Comparison of ENCODE assay signal across 1 cellular context in genomic region chr9:37198034-37198718, GRCh38.
TF ChIP-seq lines count a peak whose summit lies in the region.

No MANE protein-coding gene starts in this region.

TF ChIP-seq in A549, 52 proteins besides CTCF, POLR2A, EP300 and RAD21 (continued from another document):
- TF ChIP-seq PBX3 (IDR thresholded peaks at IDR 0.05): no peak
TF ChIP-seq in A549: peak in this region for 0.
